26 cellular contexts compared by ENCODE assay signal in genomic region chr20:10249048-10249770, GRCh38. TPM values are rescaled to one million over a fixed set of nuclear protein-coding genes. Genes with fewer than 3 reads are reported as not detected.
DNase-seq lines count a peak whose midpoint lies in the region; ATAC-seq, FAIRE-seq and TF ChIP-seq lines count a peak whose summit lies in the region.
"Had no signal": no experiment of that assay in that cellular context is flagged by ENCODE, and none has a peak within 500 bp of the region (broad histone marks: within the 10 kb centered on the region; RNA-seq: fewer than 3 reads in every experiment).

No MANE protein-coding gene starts in this region.

- DNase-seq in NCI-H2196 treated with DMSO at 0.1 percent for 48 hours (lab: John Stamatoyannopoulos, UW; ENCODE audit: unreplicated experiment) (peak; percentile 2), NCI-H2196 (lab: John Stamatoyannopoulos, UW; ENCODE audit: unreplicated experiment) (no peak), NCI-H446 (lab: John Stamatoyannopoulos, UW) (peak; percentile 27 to 77), bronchial epithelial cell (ENCODE audit: low read depth) (peak; percentile 43), neural progenitor cell (ENCODE audit: low spot score) (no peak), HuH-7 (ENCODE audit: low spot score) (no peak)
- no peak for DNase-seq in activated effector memory CD4-positive, alpha-beta T cell treated with anti-CD3 and anti-CD28 coated beads, Interleukin-2, amount 50 U/mL, for 16 hours
- DNase-seq: 8988T; activated B cell treated with CpG ODN at 0.5 μM for 24 hours; activated CD4-positive, alpha-beta T cell treated with anti-CD3 and anti-CD28 coated beads, Interleukin-2, amount 50 U/mL, for 4 hours; activated CD8-positive, alpha-beta memory T cell treated with anti-CD3 and anti-CD28 coated beads, Interleukin-2, amount 50 U/mL, for 48 hours; AML-193; CD8-positive, alpha-beta T cell; left ventricle myocardium superior; midbrain; natural killer cell; NCI-H1417 treated with DMSO at 0.1 percent for 48 hours; stimulated activated CD4-positive, alpha-beta T cell treated with anti-CD3 and anti-CD28 coated beads, Interleukin-12 subunit alpha, Interleukin-12 subunit beta, amount 100 ng/mL, for 4 hours; stimulated activated naive CD8-positive, alpha-beta T cell treated with anti-CD3 and anti-CD28 coated beads, Interleukin-15, amount 100 ng/mL, for 72 hours; tibial artery had no signal

- H3K4me3 Mint-ChIP-seq in neural progenitor cell = no peak overlapping the region
- H3K4me3 Mint-ChIP-seq: activated B cell treated with CpG ODN at 0.5 μM for 24 hours; CD8-positive, alpha-beta T cell; natural killer cell; stimulated activated naive CD8-positive, alpha-beta T cell treated with anti-CD3 and anti-CD28 coated beads, Interleukin-15, amount 100 ng/mL, for 72 hours had no signal

- H3K27ac Mint-ChIP-seq in neural progenitor cell = no peak overlapping the region
- H3K27ac Mint-ChIP-seq: activated B cell treated with CpG ODN at 0.5 μM for 24 hours; CD8-positive, alpha-beta T cell; natural killer cell; stimulated activated naive CD8-positive, alpha-beta T cell treated with anti-CD3 and anti-CD28 coated beads, Interleukin-15, amount 100 ng/mL, for 72 hours had no signal

- H3K36me3 ChIP-seq in bronchial epithelial cell (ENCODE audit: control insufficient read depth, insufficient read depth, low read length) (no peaks in the 10 kb centered on the region), neural progenitor cell (no peaks in the 10 kb centered on the region)
- H3K36me3 ChIP-seq: pancreas, right atrium auricular region, tibial artery had no signal

- no peaks in the 10 kb centered on the region for H3K27me3 Mint-ChIP-seq in neural progenitor cell (ENCODE audit: insufficient read depth, low read depth)
- H3K27me3 Mint-ChIP-seq: stimulated activated naive CD8-positive, alpha-beta T cell treated with anti-CD3 and anti-CD28 coated beads, Interleukin-15, amount 100 ng/mL, for 72 hours had no signal

- H4K20me1 ChIP-seq in neural progenitor cell (ENCODE audit: low read depth) = no peaks in the 10 kb centered on the region

- no peaks in the 10 kb centered on the region for H3F3A ChIP-seq in neural progenitor cell (ENCODE audit: low read depth)

- H3K4me3 ChIP-seq in bronchial epithelial cell (ENCODE audit: low read depth, low read length) = no peak overlapping the region
- H3K4me3 ChIP-seq in neural progenitor cell = no peak overlapping the region
- H3K4me3 ChIP-seq: pancreas, right atrium auricular region, tibial artery had no signal

- no peak overlapping the region for H3K4me2 ChIP-seq in neural progenitor cell

- H3K27ac ChIP-seq in neural progenitor cell = no peak overlapping the region
- H3K27ac ChIP-seq: pancreas, right atrium auricular region, tibial artery had no signal

- H3K27me3 ChIP-seq in bronchial epithelial cell (ENCODE audit: control insufficient read depth, insufficient read depth, low read length) (peaks cover 2% of the 10 kb centered on the region), neural progenitor cell (no peaks in the 10 kb centered on the region)
- H3K27me3 ChIP-seq: pancreas, right atrium auricular region, tibial artery had no signal

- no peak overlapping the region for H3K9ac ChIP-seq in neural progenitor cell

- no peak for TF ChIP-seq CTCF in bronchial epithelial cell (IDR thresholded peaks at IDR 0.05; ENCODE audit: insufficient read depth, low read length, severe bottlenecking)
- no peak for TF ChIP-seq CTCF in neural progenitor cell (IDR thresholded peaks at IDR 0.05)

- no peak for FAIRE-seq in bronchial epithelial cell (lab: Jason Lieb, UNC)
- FAIRE-seq: GM12891, pancreas had no signal

- no peak for ATAC-seq in GM21717 (IDR thresholded peaks at IDR 0.05; ENCODE audit: unreplicated experiment)
- ATAC-seq: CD8-positive, alpha-beta T cell; left ventricle myocardium superior; natural killer cell; SK-N-SH treated with all-trans-retinoic acid at 6 μM for 48 hours; stimulated activated naive CD8-positive, alpha-beta T cell treated with anti-CD3 and anti-CD28 coated beads, Interleukin-15, amount 100 ng/mL, for 72 hours had no signal

- no peaks in the 10 kb centered on the region for H3K4me1 ChIP-seq in neural progenitor cell
- H3K4me1 ChIP-seq: pancreas, right atrium auricular region, tibial artery had no signal

- no peaks in the 10 kb centered on the region for H3K4me1 Mint-ChIP-seq in neural progenitor cell
- H3K4me1 Mint-ChIP-seq: activated B cell treated with CpG ODN at 0.5 μM for 24 hours; stimulated activated naive CD8-positive, alpha-beta T cell treated with anti-CD3 and anti-CD28 coated beads, Interleukin-15, amount 100 ng/mL, for 72 hours had no signal

- H2AFZ ChIP-seq in neural progenitor cell (replicated peaks) = peak overlapping the region; percentile 17

- H3K9me3 ChIP-seq in neural progenitor cell (ENCODE audit: low read depth) = no peaks in the 10 kb centered on the region
- H3K9me3 ChIP-seq: pancreas, right atrium auricular region, tibial artery had no signal

- no peaks in the 10 kb centered on the region for H3K79me2 ChIP-seq in neural progenitor cell (ENCODE audit: low read depth)

- no peaks in the 10 kb centered on the region for H3K36me3 Mint-ChIP-seq in neural progenitor cell
- H3K36me3 Mint-ChIP-seq: CD8-positive, alpha-beta T cell; natural killer cell had no signal

- no peaks in the 10 kb centered on the region for H3K9me3 Mint-ChIP-seq in neural progenitor cell
- H3K9me3 Mint-ChIP-seq: activated B cell treated with CpG ODN at 0.5 μM for 24 hours; CD8-positive, alpha-beta T cell; natural killer cell; stimulated activated naive CD8-positive, alpha-beta T cell treated with anti-CD3 and anti-CD28 coated beads, Interleukin-15, amount 100 ng/mL, for 72 hours had no signal

RNA-seq across cellular contexts. Expression of gene SNAP25, which starts 30.6 kb away (rescaled TPM):
- total RNA-seq in bronchial epithelial cell (not detected in 2 replicates), neural progenitor cell (ENCODE audit: low replicate concordance) (not detected in 2 replicates)
- total RNA-seq: activated B cell treated with CpG ODN at 0.5 μM for 24 hours; CD8-positive, alpha-beta T cell; dermis microvascular lymphatic vessel endothelial cell; natural killer cell had no signal

Comparison
In these comparisons a context has a peak if more than half of its experiments do, and no peak if none do; other contexts are left out.
1. DNase-seq: peak in NCI-H2196 treated with DMSO at 0.1 percent for 48 hours (single experiment), NCI-H446 (2 of 2) and bronchial epithelial cell (single experiment); none in NCI-H2196 (single experiment), neural progenitor cell (single experiment), activated effector memory CD4-positive, alpha-beta T cell treated with anti-CD3 and anti-CD28 coated beads, Interleukin-2, amount 50 U/mL, for 16 hours (single experiment) and HuH-7 (single experiment).